ENCODE assay signal across 2 cellular contexts in the genomic region with DNA sequence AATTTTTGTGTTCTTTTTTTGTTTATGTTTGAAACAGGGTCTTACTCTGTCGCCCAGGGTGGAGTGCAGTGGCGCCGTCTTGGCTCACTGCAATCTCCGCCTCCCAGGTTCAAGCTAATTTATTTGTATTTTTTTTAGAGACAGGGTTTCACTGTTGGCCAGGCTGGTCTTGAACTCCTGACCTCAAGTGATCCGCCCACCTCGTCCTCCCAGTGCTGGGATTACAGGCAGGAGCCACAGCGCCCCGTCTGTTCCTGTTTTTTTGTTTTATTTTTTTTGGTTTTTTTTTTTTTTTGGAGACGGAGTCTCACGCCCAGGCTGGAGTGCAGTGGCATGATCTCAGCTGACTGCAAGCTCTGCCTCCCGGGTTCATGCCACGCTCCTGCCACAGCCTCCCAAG.
TF ChIP-seq lines count a peak whose summit lies in the region.

No MANE protein-coding gene starts in this region.

TF ChIP-seq in HEK293T, 16 proteins besides CTCF, POLR2A, EP300 and RAD21:
- TF ChIP-seq CTBP1 (IDR thresholded peaks at IDR 0.05; ENCODE audit: borderline replicate concordance) (no peak), NFRKB (IDR thresholded peaks at IDR 0.05) (no peak), HDGF (IDR thresholded peaks at IDR 0.05; ENCODE audit: borderline replicate concordance) (no peak), BHLHE40 (IDR thresholded peaks at IDR 0.05; ENCODE audit: borderline replicate concordance) (no peak), ZNF384 (IDR thresholded peaks at IDR 0.05) (peak; percentile 77)

TF ChIP-seq in K562, 482 proteins besides CTCF, POLR2A, EP300 and RAD21:
- TF ChIP-seq, protein P1, sequence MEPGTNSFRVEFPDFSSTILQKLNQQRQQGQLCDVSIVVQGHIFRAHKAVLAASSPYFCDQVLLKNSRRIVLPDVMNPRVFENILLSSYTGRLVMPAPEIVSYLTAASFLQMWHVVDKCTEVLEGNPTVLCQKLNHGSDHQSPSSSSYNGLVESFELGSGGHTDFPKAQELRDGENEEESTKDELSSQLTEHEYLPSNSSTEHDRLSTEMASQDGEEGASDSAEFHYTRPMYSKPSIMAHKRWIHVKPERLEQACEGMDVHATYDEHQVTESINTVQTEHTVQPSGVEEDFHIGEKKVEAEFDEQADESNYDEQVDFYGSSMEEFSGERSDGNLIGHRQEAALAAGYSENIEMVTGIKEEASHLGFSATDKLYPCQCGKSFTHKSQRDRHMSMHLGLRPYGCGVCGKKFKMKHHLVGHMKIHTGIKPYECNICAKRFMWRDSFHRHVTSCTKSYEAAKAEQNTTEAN (CRISPR knock-in tag; IDR thresholded peaks at IDR 0.05) = no peak
- peak; percentile 48; the same call in 1 of the 2 replicates for TF ChIP-seq EGR1 (conservative IDR thresholded peaks at IDR 0.05)
